In genomic region chr12:52692253-52692652, GRCh38 we compare ENCODE assay signal across 1 cellular context.
A peak's percentile ranks its signal among the peaks of the same experiment; 100 is the strongest.
TF ChIP-seq lines count a peak whose summit lies in the region.

No MANE protein-coding gene starts in this region.

TF ChIP-seq in H1, 55 proteins besides CTCF, POLR2A, EP300 and RAD21:
- TF ChIP-seq CHD7 (IDR thresholded peaks at IDR 0.05; ENCODE audit: insufficient replicate concordance, low read length), result no peak
- TF ChIP-seq CTBP2 (IDR thresholded peaks at IDR 0.05; ENCODE audit: borderline replicate concordance, insufficient read depth, insufficient read length, low read length), result peak; percentile 47
- no peak for TF ChIP-seq SIX5 (IDR thresholded peaks at IDR 0.05; ENCODE audit: low read depth, low read length)
- TF ChIP-seq, protein P1, sequence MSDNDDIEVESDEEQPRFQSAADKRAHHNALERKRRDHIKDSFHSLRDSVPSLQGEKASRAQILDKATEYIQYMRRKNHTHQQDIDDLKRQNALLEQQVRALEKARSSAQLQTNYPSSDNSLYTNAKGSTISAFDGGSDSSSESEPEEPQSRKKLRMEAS (IDR thresholded peaks at IDR 0.05), result peak; percentile 69
- TF ChIP-seq SRF (IDR thresholded peaks at IDR 0.05; ENCODE audit: low read depth, low read length), result no peak
- TF ChIP-seq CBX8 (IDR thresholded peaks at IDR 0.05; ENCODE audit: borderline replicate concordance, low read depth, low read length), result no peak
- TF ChIP-seq ASH2L (IDR thresholded peaks at IDR 0.05; ENCODE audit: low read length), result no peak
- TF ChIP-seq SAP30 (IDR thresholded peaks at IDR 0.05; ENCODE audit: insufficient read depth, insufficient replicate concordance, low read length), result no peak
- no peak for TF ChIP-seq ZNF274 (IDR thresholded peaks at IDR 0.05; ENCODE audit: borderline replicate concordance, extremely low read depth, low read length)
- no peak for TF ChIP-seq CEBPB (IDR thresholded peaks at IDR 0.05; ENCODE audit: low read depth, low read length)
- TF ChIP-seq, protein P2, sequence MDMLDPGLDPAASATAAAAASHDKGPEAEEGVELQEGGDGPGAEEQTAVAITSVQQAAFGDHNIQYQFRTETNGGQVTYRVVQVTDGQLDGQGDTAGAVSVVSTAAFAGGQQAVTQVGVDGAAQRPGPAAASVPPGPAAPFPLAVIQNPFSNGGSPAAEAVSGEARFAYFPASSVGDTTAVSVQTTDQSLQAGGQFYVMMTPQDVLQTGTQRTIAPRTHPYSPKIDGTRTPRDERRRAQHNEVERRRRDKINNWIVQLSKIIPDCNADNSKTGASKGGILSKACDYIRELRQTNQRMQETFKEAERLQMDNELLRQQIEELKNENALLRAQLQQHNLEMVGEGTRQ (IDR thresholded peaks at IDR 0.05; ENCODE audit: low read length), result no peak
- TF ChIP-seq POU5F1 (IDR thresholded peaks at IDR 0.05; ENCODE audit: low read depth, low read length), result no peak
- no peak for TF ChIP-seq RNF2 (IDR thresholded peaks at IDR 0.05; ENCODE audit: borderline replicate concordance, low read depth, low read length, missing control alignments, poor library complexity, severe bottlenecking)
TF ChIP-seq in H1: peak in this region for 2.
